ENCODE assay signal across 17 cellular contexts in the genomic region with DNA sequence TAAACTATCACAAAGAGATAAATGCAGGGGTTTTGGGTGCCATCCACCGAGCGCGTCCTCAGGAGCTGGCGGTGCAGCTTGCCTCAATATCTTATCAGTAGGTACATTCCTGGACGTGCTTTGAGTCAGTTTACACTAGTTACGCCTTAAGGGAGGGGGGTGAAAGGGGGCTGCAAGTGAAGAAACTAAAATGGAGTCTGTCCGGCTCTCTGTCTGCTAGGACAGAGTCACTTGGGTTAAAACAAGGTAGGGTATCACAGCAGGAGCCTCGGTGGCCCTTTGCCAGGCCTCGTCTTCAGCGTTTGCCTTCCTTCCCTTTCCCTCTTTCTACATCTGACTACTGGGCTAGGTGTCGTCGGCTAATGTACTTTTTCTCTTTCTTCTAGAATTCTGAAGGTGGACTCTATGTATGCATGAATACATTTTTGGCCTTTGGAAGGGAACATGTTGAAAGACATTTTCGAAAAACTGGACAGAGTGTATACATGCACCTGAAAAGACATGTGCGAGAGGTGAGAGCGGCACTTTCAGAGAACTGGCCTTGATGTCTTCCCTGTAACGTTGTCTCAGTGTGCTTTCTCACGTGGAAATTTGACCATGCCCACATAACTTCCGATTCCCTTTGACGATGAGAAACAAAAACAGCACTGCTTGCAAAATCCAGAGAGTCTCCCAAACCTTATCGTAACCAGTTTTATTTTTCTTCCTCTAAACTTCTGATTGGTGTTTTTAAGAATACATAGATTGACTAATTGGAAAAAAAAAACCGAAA. TPM values are rescaled to one million over a fixed set of nuclear protein-coding genes. Genes with fewer than 3 reads are reported as not detected.
DNase-seq lines count a peak whose midpoint lies in the region; ATAC-seq, FAIRE-seq and TF ChIP-seq lines count a peak whose summit lies in the region.
"Had no signal": no experiment of that assay in that cellular context is flagged by ENCODE, and none has a peak within 500 bp of the region (broad histone marks: within the 10 kb centered on the region; RNA-seq: fewer than 3 reads in every experiment).

No MANE protein-coding gene starts in this region.

- H4K20me1 ChIP-seq in K562 (replicated peaks; ENCODE audit: control insufficient read depth, insufficient read depth, low read length), result no peaks in the 10 kb centered on the region

- no peak for TF ChIP-seq CTCF in HEK293 (tag by site-specific recombination; IDR thresholded peaks at IDR 0.05)
- TF ChIP-seq CTCF in K562 (IDR thresholded peaks at IDR 0.05 in 2 of 3, conservative IDR thresholded peaks at IDR 0.05 in 1 of 3; ENCODE audit: insufficient read depth in 2 of 3, low read depth in 1 of 3, low read length in 3 of 3), result no peak
- no peak for TF ChIP-seq CTCF in left ventricle myocardium inferior (IDR thresholded peaks at IDR 0.05; ENCODE audit: borderline replicate concordance)
- no peak for TF ChIP-seq CTCF in gastrocnemius medialis (IDR thresholded peaks at IDR 0.05 in 4 of 5, conservative IDR thresholded peaks at IDR 0.05 in 1 of 5)

- H3K79me2 ChIP-seq in K562 (ENCODE audit: control insufficient read depth, insufficient read depth, low read length), result no peaks in the 10 kb centered on the region

- H3K27ac ChIP-seq in HEK293 (ENCODE audit: extremely low read depth, low read depth, low read length) (no peak overlapping the region; the same call in 1 of the 2 replicates), K562 (ENCODE audit: extremely low read depth, low read depth, low read length) (no peak overlapping the region), left ventricle myocardium inferior (replicated peaks) (peak overlapping the region; percentile 77), gastrocnemius medialis (peak overlapping the region; percentile 63 to 98 (median 86))
- H3K27ac ChIP-seq: C4-2B, pancreas, SJCRH30, VCaP had no signal

- POLR2A ChIA-PET in HEK293 (lab: Yijun Ruan, JAX), result no interaction called here
- POLR2A ChIA-PET in K562 (lab: Yijun Ruan, JAX), result interaction anchor here (1.1 kb wide), 1 partner anchor 25 kb away, joined by 4 read pairs; no protein-coding TSS in a partner anchor

- no TSS peak for BruUV-seq in K562 (replicated peaks; lab: Mats Ljungman, UMichigan)

- no peak for TF ChIP-seq EP300 in K562 (IDR thresholded peaks at IDR 0.05; ENCODE audit: low read length)

- 26% methylated on average over 21 of the region's 21 CpGs for WGBS in K562 (ENCODE audit: insufficient coverage, low coverage, missing lambda C conversion rate)

- no peak overlapping the region for H3K9ac ChIP-seq in K562 (ENCODE audit: insufficient read depth in 1 of 2, low read depth in 2 of 2, low read length in 2 of 2)

- H3K36me3 ChIP-seq in HEK293 (ENCODE audit: control insufficient read depth in 2 of 2, insufficient read depth in 1 of 2, low read length in 2 of 2) (peaks cover 0 to 11% of the 10 kb centered on the region in 2 experiments; a peak in 1 of 3 replicates), K562 (ENCODE audit: control insufficient read depth, insufficient read depth, low read length) (no peaks in the 10 kb centered on the region), left ventricle myocardium inferior (peaks cover 9% of the 10 kb centered on the region), gastrocnemius medialis (peaks cover 0 to 12% of the 10 kb centered on the region in 2 donors)
- H3K36me3 ChIP-seq: pancreas, SJCRH30 had no signal

- H3K4me3 ChIP-seq in HEK293 (ENCODE audit: low read depth, low read length) (no peak overlapping the region), K562 (no peak overlapping the region), left ventricle myocardium inferior (peak overlapping the region; percentile 50), gastrocnemius medialis (no peak overlapping the region)
- H3K4me3 ChIP-seq: pancreas, SJCRH30 had no signal

- intact Hi-C loops in K562 (cut with micrococcal nuclease), result no loop called here
- intact Hi-C loops in left ventricle myocardium inferior (cut with micrococcal nuclease), result no loop called here
- intact Hi-C loops in gastrocnemius medialis (cut with DNase I; ENCODE audit: low total_unique reads), result loop anchor here (2.0 kb wide), 1 partner anchor 15 kb away; no protein-coding TSS in a partner anchor

- H3K9me1 ChIP-seq in K562 (ENCODE audit: control insufficient read depth, insufficient read depth, low read length), result no peaks in the 10 kb centered on the region

- DNase-seq in K562 (ENCODE audit: extremely low read depth in 1 of 4, low spot score in 3 of 4) (peak in 1 of 4 experiments; percentile 35), left ventricle myocardium inferior (no peak), gastrocnemius medialis (peak in 1 of 2 donors; percentile 44), UCSD-AML1 (lab: John Stamatoyannopoulos, UW; ENCODE audit: unreplicated experiment) (no peak), EL (no peak), activated gamma-delta T cell (lab: John Stamatoyannopoulos, UW) (no peak)
- no peak for DNase-seq in stimulated activated naive CD4-positive, alpha-beta T cell treated with Interleukin-2 at 50 U/mL for 16 hours (lab: John Stamatoyannopoulos, UW)
- DNase-seq: DND-41; effector CD4-positive, alpha-beta T cell; NCI-H1694; pancreas; SJCRH30; stimulated activated CD4-positive, alpha-beta T cell treated with anti-CD3 and anti-CD28 coated beads, Interleukin-12 subunit alpha, Interleukin-12 subunit beta, amount 100 ng/mL, for 4 hours had no signal

- CTCF ChIA-PET in HEK293 (lab: Yijun Ruan, JAX) (interaction anchor here (0.6 to 1.1 kb wide), 2 partner anchors 20 to 53 kb away, joined by 3 to 4 read pairs; no protein-coding TSS in a partner anchor), K562 (lab: Yijun Ruan, JAX; ENCODE audit: low intra/inter-chr PET ratio) (no interaction called here)

- ATAC-seq in K562 (peak; percentile 59), gastrocnemius medialis (peak; percentile 64 to 72)
- ATAC-seq: gastroesophageal sphincter had no signal

- TF ChIP-seq RAD21 in K562 (CRISPR knock-in tag; conservative IDR thresholded peaks at IDR 0.05 in 1 of 2, IDR thresholded peaks at IDR 0.05 in 1 of 2), result no peak

- H3K4me2 ChIP-seq in K562 (ENCODE audit: insufficient read depth, low read length), result peak overlapping the region; percentile 16; the same call in 1 of the 2 replicates

- peak overlapping the region; percentile 78 for H2AFZ ChIP-seq in K562 (ENCODE audit: low read depth, low read length)

- no peaks in the 10 kb centered on the region for H3K9me3 ChIP-seq in HEK293 (ENCODE audit: control insufficient read depth, insufficient read depth, low read depth, low read length)
- H3K9me3 ChIP-seq in K562 (replicated peaks; ENCODE audit: control insufficient read depth, insufficient read depth, low read depth, low read length), result no peaks in the 10 kb centered on the region
- H3K9me3 ChIP-seq in left ventricle myocardium inferior (replicated peaks), result no peaks in the 10 kb centered on the region
- no peaks in the 10 kb centered on the region for H3K9me3 ChIP-seq in gastrocnemius medialis
- H3K9me3 ChIP-seq: gastroesophageal sphincter, pancreas, SJCRH30 had no signal

- H3K27me3 ChIP-seq in K562 (ENCODE audit: control insufficient read depth in 2 of 2, insufficient read depth in 2 of 2, low read length in 2 of 2), result peaks cover 0 to 4% of the 10 kb centered on the region in 2 experiments; a peak in 1 of 5 replicates
- H3K27me3 ChIP-seq in left ventricle myocardium inferior (ENCODE audit: low read depth), result no peaks in the 10 kb centered on the region
- no peaks in the 10 kb centered on the region for H3K27me3 ChIP-seq in gastrocnemius medialis
- H3K27me3 ChIP-seq: gastroesophageal sphincter, pancreas, SJCRH30 had no signal

- FAIRE-seq in K562 (lab: Jason Lieb, UNC), result no peak

- TF ChIP-seq POLR2A in K562 (conservative IDR thresholded peaks at IDR 0.05) (no peak), gastrocnemius medialis (IDR thresholded peaks at IDR 0.05) (no peak)

- H3K4me1 ChIP-seq in HEK293 (ENCODE audit: control insufficient read depth, insufficient read depth, low read length) (peaks cover 2% of the 10 kb centered on the region; the same call in 1 of the 2 replicates), K562 (replicated peaks in 1 of 2; ENCODE audit: control insufficient read depth in 2 of 2, insufficient read depth in 2 of 2, low read length in 2 of 2) (peaks cover 3 to 5% of the 10 kb centered on the region in 2 experiments; a peak in 2 of 5 replicates), left ventricle myocardium inferior (peaks cover 60% of the 10 kb centered on the region), gastrocnemius medialis (peaks cover 37 to 43% of the 10 kb centered on the region in 2 donors)
- H3K4me1 ChIP-seq: SJCRH30 had no signal

- in situ Hi-C loops in K562 (cut with MboI), result no loop called here
- in situ Hi-C loops in gastrocnemius medialis (cut with MboI; ENCODE audit: low sequenced_read_pairs in 4 of 4), result no loop called here

TF ChIP-seq in HEK293, 187 proteins besides CTCF, POLR2A, EP300 and RAD21:
- TF ChIP-seq PRDM1 (tag by site-specific recombination; IDR thresholded peaks at IDR 0.05) (peak; percentile 58), SALL2 (tag by site-specific recombination; IDR thresholded peaks at IDR 0.05; ENCODE audit: borderline replicate concordance) (no peak)

TF ChIP-seq in K562, 482 proteins besides CTCF, POLR2A, EP300 and RAD21 (continues in another document):
- peak; percentile 27; the same call in 1 of the 2 replicates for TF ChIP-seq NFIC (IDR thresholded peaks at IDR 0.05)
- TF ChIP-seq ZNF311 (CRISPR knock-in tag; IDR thresholded peaks at IDR 0.05), result peak; percentile 74
- TF ChIP-seq NR4A1 (CRISPR knock-in tag; IDR thresholded peaks at IDR 0.05), result no peak
- peak; percentile 88 for TF ChIP-seq NR4A1 (tag; IDR thresholded peaks at IDR 0.05)

RNA-seq across cellular contexts. Expression of a gene that starts 28.8 kb away (rescaled TPM):
- total RNA-seq in K562 (2011; cell fraction: chromatin; rRNA removed; ENCODE audit: low replicate concordance), result 3.4 and 5.0 TPM in 2 replicates
- 0.53 and 1.0 TPM in 2 replicates for total RNA-seq in K562 (2011; cell fraction: nucleolus; rRNA removed)
- 1.3 and 2.4 TPM in 2 replicates for total RNA-seq in K562 (2011; cell fraction: nucleoplasm; rRNA removed)
- total RNA-seq in K562 (2014; rRNA removed) (0.41 and 0.73 TPM in 2 replicates), K562 (2014; rRNA removed; fragmentation: Illumina TruSeq; extraction: Trizol) (0.51 and 0.73 TPM in 2 replicates), K562 (2015; rRNA removed; fragmentation: Illumina TruSeq; extraction: Trizol) (0.36 and 0.38 TPM in 2 replicates), K562 (2021) (0.94 and 1.4 TPM in 2 replicates), left ventricle myocardium inferior (162 TPM), gastrocnemius medialis (100 to 1,000 TPM; 117 to 453 (median 249) TPM)
- polyA plus RNA-seq in K562 (2011; rRNA removed) (1.7 and 2.3 TPM in 2 replicates), K562 (2014; fragmentation: Illumina TruSeq; extraction: Trizol) (0.83 and 0.91 TPM in 2 replicates), K562 (2014; fragmentation: Nextera tagmentation; extraction: Ambion mirVana) (under 1 TPM; 0.11 to 0.18 TPM), K562 (2014; rRNA removed) (0.74 and 0.82 TPM in 2 replicates)
- polyA plus RNA-seq in K562 (2011; cell fraction: cytosol; rRNA removed), result 0.70 and 1.7 TPM in 2 replicates
- polyA plus RNA-seq in K562 (2011; cell fraction: nucleus; rRNA removed), result 1.4 and 1.9 TPM in 2 replicates
- 0.39 and 0.42 TPM in 2 replicates for polyA plus RNA-seq in K562 (2012)
- 3.9 and 5.9 TPM in 2 replicates for polyA minus RNA-seq in K562 (2011; rRNA and poly(A)+ RNA removed)
- polyA minus RNA-seq in K562 (2011; cell fraction: cytosol; rRNA and poly(A)+ RNA removed), result 1.9 and 3.8 TPM in 2 replicates
- polyA minus RNA-seq in K562 (2011; cell fraction: nucleus; rRNA and poly(A)+ RNA removed), result 2.3 and 4.3 TPM in 2 replicates

Comparison
In these comparisons a context has a peak if more than half of its experiments do, and no peak if none do; other contexts are left out.
1. H3K27ac ChIP-seq: peak in left ventricle myocardium inferior (single experiment) and gastrocnemius medialis (4 of 4); none in HEK293 (single experiment) and K562 (single experiment).
2. RNA of a gene that starts 28.8 kb away (total RNA-seq): 117 to 453 TPM in gastrocnemius medialis and 162 TPM in left ventricle myocardium inferior (single experiment); 0.36 to 5.0 TPM in K562; every median in the first group is over 10 times any median in the second.